ENCODE assay signal across 27 cellular contexts in the genomic region with DNA sequence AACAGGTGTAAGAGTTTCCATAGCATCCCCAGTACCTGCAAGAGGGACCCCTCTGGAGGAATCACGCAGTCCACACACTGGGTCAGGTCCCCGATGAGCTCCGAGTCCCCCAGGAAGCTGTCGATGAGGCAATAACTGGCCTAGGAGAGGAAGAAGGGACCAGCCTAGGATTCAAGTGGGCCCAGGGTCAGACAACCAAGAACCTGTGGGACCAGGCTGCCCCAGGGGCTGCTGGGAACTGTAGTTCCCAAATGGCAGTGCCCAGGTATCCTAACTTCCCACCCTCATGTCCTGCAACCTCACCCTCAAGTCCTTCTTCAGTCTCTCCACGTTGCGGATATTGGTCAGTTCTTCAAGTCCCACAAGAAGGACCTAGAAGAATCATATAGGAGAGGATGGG. TPM values are rescaled to one million over a fixed set of nuclear protein-coding genes. Genes with fewer than 3 reads are reported as not detected.
DNase-seq lines count a peak whose midpoint lies in the region; ATAC-seq, FAIRE-seq and TF ChIP-seq lines count a peak whose summit lies in the region.
"Had no signal": no experiment of that assay in that cellular context is flagged by ENCODE, and none has a peak within 500 bp of the region (broad histone marks: within the 10 kb centered on the region; RNA-seq: fewer than 3 reads in every experiment).

No MANE protein-coding gene starts in this region.

- H3K4me3 ChIP-seq in GM23338 (no peak overlapping the region), K562 (no peak overlapping the region), BE2C (ENCODE audit: low read depth, low read length) (no peak overlapping the region)
- H3K4me3 ChIP-seq: SK-N-MC, thyroid gland had no signal

- H3K27me3 Mint-ChIP-seq in GM23338 (ENCODE audit: insufficient read depth, low read depth, poor library complexity) (peaks cover 24% of the 10 kb centered on the region), nephron progenitor cell (ENCODE audit: low read depth, poor library complexity) (peaks cover 7% of the 10 kb centered on the region)
- H3K27me3 Mint-ChIP-seq: activated naive CD8-positive, alpha-beta T cell treated with anti-CD3 and anti-CD28 coated beads for 36 hours had no signal

- no peak overlapping the region for H2AFZ ChIP-seq in GM23338
- no peak overlapping the region for H2AFZ ChIP-seq in K562 (ENCODE audit: low read depth, low read length)

- intact Hi-C loops in K562 (cut with micrococcal nuclease), result no loop called here

- ATAC-seq in GM23338 (no peak), K562 (no peak)
- ATAC-seq: left ventricle myocardium superior; stimulated activated naive CD8-positive, alpha-beta T cell treated with anti-CD3 and anti-CD28 coated beads, Interleukin-15, Interleukin-2, amounts not matched to agents 100 U/mL and 50 U/mL, for 24 hours had no signal

- no peak overlapping the region; a peak in 1 of 4 replicates for H3K9ac ChIP-seq in K562 (ENCODE audit: insufficient read depth in 1 of 2, low read depth in 2 of 2, low read length in 2 of 2)

- in situ Hi-C loops in K562 (cut with MboI), result no loop called here

- 76% methylated on average over 6 of the region's 6 CpGs for WGBS in K562 (ENCODE audit: insufficient coverage, low coverage, missing lambda C conversion rate)

- CTCF ChIA-PET in K562 (lab: Yijun Ruan, JAX; ENCODE audit: low intra/inter-chr PET ratio), result no interaction called here

- H3K36me3 Mint-ChIP-seq in GM23338 (ENCODE audit: low read depth), result peaks cover 14% of the 10 kb centered on the region
- H3K36me3 Mint-ChIP-seq in nephron progenitor cell (ENCODE audit: low read depth), result peaks cover 3% of the 10 kb centered on the region

- no peak for TF ChIP-seq RAD21 in K562 (CRISPR knock-in tag; conservative IDR thresholded peaks at IDR 0.05 in 1 of 2, IDR thresholded peaks at IDR 0.05 in 1 of 2)

- H3K4me1 Mint-ChIP-seq in GM23338 (peaks cover 23% of the 10 kb centered on the region), nephron progenitor cell (peaks cover 53% of the 10 kb centered on the region)

- FAIRE-seq in K562 (lab: Jason Lieb, UNC), result no peak
- FAIRE-seq: astrocyte had no signal

- H3K27ac Mint-ChIP-seq in GM23338, result no peak overlapping the region
- H3K27ac Mint-ChIP-seq in nephron progenitor cell, result no peak overlapping the region
- H3K27ac Mint-ChIP-seq: activated naive CD8-positive, alpha-beta T cell treated with anti-CD3 and anti-CD28 coated beads for 36 hours had no signal

- BruUV-seq in K562 (replicated peaks; lab: Mats Ljungman, UMichigan), result no TSS peak

- H3K9me3 ChIP-seq in K562 (replicated peaks; ENCODE audit: control insufficient read depth, insufficient read depth, low read depth, low read length) (no peaks in the 10 kb centered on the region), BE2C (no peaks in the 10 kb centered on the region)
- H3K9me3 ChIP-seq: spleen, thyroid gland had no signal

- no peaks in the 10 kb centered on the region; the same call in 1 of the 2 replicates for H4K20me1 ChIP-seq in GM23338 (replicated peaks; ENCODE audit: insufficient read depth)
- H4K20me1 ChIP-seq in K562 (replicated peaks; ENCODE audit: control insufficient read depth, insufficient read depth, low read length), result no peaks in the 10 kb centered on the region; the same call in 1 of the 2 replicates

- 0 out of 3 replicates have a peak overlapping the region, but pooled peaks have one; percentile 16 for H3K4me3 Mint-ChIP-seq in GM23338
- peak overlapping the region; percentile 95 for H3K4me3 Mint-ChIP-seq in nephron progenitor cell

- no peaks in the 10 kb centered on the region for H3K9me2 ChIP-seq in GM23338 (ENCODE audit: insufficient read depth)

- DNase-seq in DMS53 (lab: John Stamatoyannopoulos, UW), result peak; percentile 44
- no peak for DNase-seq in DMS53 treated with DMSO at 0.1 percent for 48 hours (lab: John Stamatoyannopoulos, UW; ENCODE audit: unreplicated experiment)
- no peak for DNase-seq in GM23338 (ENCODE audit: low spot score)
- DNase-seq in K562 (ENCODE audit: extremely low read depth in 1 of 4, low spot score in 3 of 4), result no peak
- no peak for DNase-seq in nephron progenitor cell
- no peak for DNase-seq in SKM-1 (lab: John Stamatoyannopoulos, UW; ENCODE audit: unreplicated experiment)
- DNase-seq in BE2C, result no peak
- no peak for DNase-seq in COR-L47 (lab: John Stamatoyannopoulos, UW)
- DNase-seq: activated CD4-positive, alpha-beta T cell treated with anti-CD3 and anti-CD28 coated beads for 1 hour; activated naive CD8-positive, alpha-beta T cell treated with anti-CD3 and anti-CD28 coated beads for 36 hours; Calu3; cerebellar nuclear complex; foreskin melanocyte; hippocampal formation; left ventricle myocardium superior; NCI-H146; NCI-H524 treated with DMSO at 0.1 percent for 48 hours; retina; spleen; stimulated activated CD4-positive, alpha-beta T cell treated with anti-CD3 and anti-CD28 coated beads, Interleukin-4, amount 100 ng/mL, for 1 hour; stimulated activated naive CD8-positive, alpha-beta T cell treated with anti-CD3 and anti-CD28 coated beads, Interleukin-15, Interleukin-2, amounts not matched to agents 100 U/mL and 50 U/mL, for 24 hours; thyroid gland had no signal

- H3K36me3 ChIP-seq in GM23338 (ENCODE audit: insufficient read depth), result no peaks in the 10 kb centered on the region; the same call in 1 of the 2 replicates
- H3K36me3 ChIP-seq in K562 (ENCODE audit: control insufficient read depth, insufficient read depth, low read length), result peaks cover 18% of the 10 kb centered on the region; the same call in 2 of the 3 replicates
- H3K36me3 ChIP-seq in BE2C, result 0 out of 2 replicates have a peak, but pooled peaks cover 3% of the 10 kb centered on the region
- H3K36me3 ChIP-seq: thyroid gland had no signal

- no peak overlapping the region for H3K27ac ChIP-seq in GM23338 (ENCODE audit: low read depth)
- H3K27ac ChIP-seq in K562 (ENCODE audit: extremely low read depth, low read depth, low read length), result no peak overlapping the region
- H3K27ac ChIP-seq: HL-60, SK-N-MC, thyroid gland had no signal

- H3K4me1 ChIP-seq in GM23338 (ENCODE audit: insufficient read depth) (peaks cover 14% of the 10 kb centered on the region; the same call in 1 of the 2 replicates), K562 (replicated peaks in 1 of 2; ENCODE audit: control insufficient read depth in 2 of 2, insufficient read depth in 2 of 2, low read length in 2 of 2) (peaks cover 25 to 48% of the 10 kb centered on the region in 2 experiments), BE2C (peaks cover 8% of the 10 kb centered on the region)

- no peaks in the 10 kb centered on the region for H3K9me1 ChIP-seq in K562 (ENCODE audit: control insufficient read depth, insufficient read depth, low read length)

- H3K9me3 Mint-ChIP-seq in GM23338 (no peaks in the 10 kb centered on the region; the same call in 2 of the 3 replicates), nephron progenitor cell (no peaks in the 10 kb centered on the region)
- H3K9me3 Mint-ChIP-seq: activated naive CD8-positive, alpha-beta T cell treated with anti-CD3 and anti-CD28 coated beads for 36 hours had no signal

- H3F3A ChIP-seq in GM23338 (replicated peaks; ENCODE audit: low read depth), result peaks cover 17% of the 10 kb centered on the region

- H3K79me2 ChIP-seq in GM23338 (replicated peaks; ENCODE audit: insufficient read depth) (no peaks in the 10 kb centered on the region), K562 (ENCODE audit: control insufficient read depth, insufficient read depth, low read length) (no peaks in the 10 kb centered on the region)

- TF ChIP-seq CTCF in GM23338 (conservative IDR thresholded peaks at IDR 0.05; ENCODE audit: low read depth in 2 of 2), result no peak
- no peak for TF ChIP-seq CTCF in K562 (IDR thresholded peaks at IDR 0.05 in 2 of 3, conservative IDR thresholded peaks at IDR 0.05 in 1 of 3; ENCODE audit: insufficient read depth in 2 of 3, low read depth in 1 of 3, low read length in 3 of 3)
- TF ChIP-seq CTCF in nephron progenitor cell (IDR thresholded peaks at IDR 0.05), result no peak
- no peak for TF ChIP-seq CTCF in BE2C (IDR thresholded peaks at IDR 0.05; ENCODE audit: low read depth, low read length)

- TF ChIP-seq EP300 in K562 (IDR thresholded peaks at IDR 0.05; ENCODE audit: low read length), result no peak

- no peaks in the 10 kb centered on the region for H3K27me3 ChIP-seq in GM23338 (ENCODE audit: insufficient read depth)
- no peaks in the 10 kb centered on the region for H3K27me3 ChIP-seq in K562 (ENCODE audit: control insufficient read depth in 2 of 2, insufficient read depth in 2 of 2, low read length in 2 of 2)
- H3K27me3 ChIP-seq in BE2C, result no peaks in the 10 kb centered on the region
- H3K27me3 ChIP-seq: spleen, thyroid gland had no signal

- H3K4me2 ChIP-seq in GM23338, result no peak overlapping the region
- no peak overlapping the region for H3K4me2 ChIP-seq in K562 (ENCODE audit: insufficient read depth, low read length)

- POLR2A ChIA-PET in K562 (lab: Yijun Ruan, JAX), result interaction anchor here (2.4 kb wide), 1 partner anchor 8 kb away, joined by 9 read pairs; no protein-coding TSS in a partner anchor

- no peak for TF ChIP-seq POLR2A in K562 (conservative IDR thresholded peaks at IDR 0.05)

RNA-seq across cellular contexts. Expression of gene FUZ, which starts 1.8 kb away (rescaled TPM):
- total RNA-seq in GM23338 (2014; rRNA removed; shearing (Covaris generic)), result 25.7 and 34.8 TPM in 2 replicates
- polyA plus RNA-seq in GM23338 (2016; fragmentation: Nextera tagmentation; extraction: Ambion mirVana), result 24.3 TPM in 2 replicates
- 5.3 and 13.3 TPM in 2 replicates for total RNA-seq in K562 (2011; cell fraction: chromatin; rRNA removed; ENCODE audit: low replicate concordance)
- 8.2 and 9.1 TPM in 2 replicates for total RNA-seq in K562 (2011; cell fraction: nucleolus; rRNA removed)
- total RNA-seq in K562 (2011; cell fraction: nucleoplasm; rRNA removed), result 8.2 and 8.4 TPM in 2 replicates
- 6.6 and 10.6 TPM in 2 replicates for total RNA-seq in K562 (2014; rRNA removed)
- total RNA-seq in K562 (2014; rRNA removed; fragmentation: Illumina TruSeq; extraction: Trizol), result 1.9 and 3.5 TPM in 2 replicates
- 2.9 and 3.8 TPM in 2 replicates for total RNA-seq in K562 (2015; rRNA removed; fragmentation: Illumina TruSeq; extraction: Trizol)
- total RNA-seq in K562 (2021), result 6.7 and 7.6 TPM in 2 replicates
- 2.7 and 3.6 TPM in 2 replicates for polyA plus RNA-seq in K562 (2011; rRNA removed)
- 4.8 and 5.7 TPM in 2 replicates for polyA plus RNA-seq in K562 (2011; cell fraction: cytosol; rRNA removed)
- 7.4 and 9.5 TPM in 2 replicates for polyA plus RNA-seq in K562 (2011; cell fraction: nucleus; rRNA removed)
- 6.3 and 6.4 TPM in 2 replicates for polyA plus RNA-seq in K562 (2012)
- 3.2 and 4.5 TPM in 2 replicates for polyA plus RNA-seq in K562 (2014; fragmentation: Illumina TruSeq; extraction: Trizol)
- under 1 TPM in 1 of 2 experiments, not detected in 1; 0.17 TPM for polyA plus RNA-seq in K562 (2014; fragmentation: Nextera tagmentation; extraction: Ambion mirVana)
- 4.7 and 11.5 TPM in 2 replicates for polyA plus RNA-seq in K562 (2014; rRNA removed)
- 2.0 and 2.2 TPM in 2 replicates for polyA minus RNA-seq in K562 (2011; rRNA and poly(A)+ RNA removed)
- 2.6 and 6.6 TPM in 2 replicates for polyA minus RNA-seq in K562 (2011; cell fraction: cytosol; rRNA and poly(A)+ RNA removed)
- polyA minus RNA-seq in K562 (2011; cell fraction: nucleus; rRNA and poly(A)+ RNA removed), result 1.2 and 3.7 TPM in 2 replicates
- polyA plus RNA-seq in BE2C (2012; ENCODE audit: insufficient read depth, insufficient read length, low read depth), result 14.6 TPM

RNA-seq across cellular contexts. Expression of gene MED25, which starts 6.8 kb away (rescaled TPM):
- 47.1 and 58.6 TPM in 2 replicates for total RNA-seq in GM23338 (2014; rRNA removed; shearing (Covaris generic))
- 45.6 and 46.4 TPM in 2 replicates for polyA plus RNA-seq in GM23338 (2016; fragmentation: Nextera tagmentation; extraction: Ambion mirVana)
- 109 and 190 TPM in 2 replicates for total RNA-seq in K562 (2011; cell fraction: chromatin; rRNA removed; ENCODE audit: low replicate concordance)
- 97.8 and 99.2 TPM in 2 replicates for total RNA-seq in K562 (2011; cell fraction: nucleolus; rRNA removed)
- 109 and 111 TPM in 2 replicates for total RNA-seq in K562 (2011; cell fraction: nucleoplasm; rRNA removed)
- total RNA-seq in K562 (2014; rRNA removed), result 19.3 and 30.1 TPM in 2 replicates
- 15.7 and 17.1 TPM in 2 replicates for total RNA-seq in K562 (2014; rRNA removed; fragmentation: Illumina TruSeq; extraction: Trizol)
- total RNA-seq in K562 (2015; rRNA removed; fragmentation: Illumina TruSeq; extraction: Trizol), result 14.5 and 16.0 TPM in 2 replicates
- total RNA-seq in K562 (2021), result 83.5 and 93.9 TPM in 2 replicates
- 23.0 and 31.0 TPM in 2 replicates for polyA plus RNA-seq in K562 (2011; rRNA removed)
- polyA plus RNA-seq in K562 (2011; cell fraction: cytosol; rRNA removed), result 18.3 and 19.6 TPM in 2 replicates
- 111 and 131 TPM in 2 replicates for polyA plus RNA-seq in K562 (2011; cell fraction: nucleus; rRNA removed)
- polyA plus RNA-seq in K562 (2012), result 57.3 and 63.8 TPM in 2 replicates
- 56.7 and 72.9 TPM in 2 replicates for polyA plus RNA-seq in K562 (2014; fragmentation: Illumina TruSeq; extraction: Trizol)
- 1 to 10 TPM; 4.1 to 4.4 TPM for polyA plus RNA-seq in K562 (2014; fragmentation: Nextera tagmentation; extraction: Ambion mirVana)
- polyA plus RNA-seq in K562 (2014; rRNA removed), result 37.8 and 40.3 TPM in 2 replicates
- polyA minus RNA-seq in K562 (2011; rRNA and poly(A)+ RNA removed), result 20.8 and 22.4 TPM in 2 replicates
- polyA minus RNA-seq in K562 (2011; cell fraction: cytosol; rRNA and poly(A)+ RNA removed), result 35.9 and 50.9 TPM in 2 replicates
- 38.8 and 53.6 TPM in 2 replicates for polyA minus RNA-seq in K562 (2011; cell fraction: nucleus; rRNA and poly(A)+ RNA removed)
- polyA plus RNA-seq in BE2C (2012; ENCODE audit: insufficient read depth, insufficient read length, low read depth), result 38.0 TPM

RNA-seq across cellular contexts. Expression of gene PTOV1, which starts 39.6 kb away (rescaled TPM):
- total RNA-seq in GM23338 (2014; rRNA removed; shearing (Covaris generic)), result 194 and 209 TPM in 2 replicates
- polyA plus RNA-seq in GM23338 (2016; fragmentation: Nextera tagmentation; extraction: Ambion mirVana), result 188 and 225 TPM in 2 replicates
- 128 and 364 TPM in 2 replicates for total RNA-seq in K562 (2011; cell fraction: chromatin; rRNA removed; ENCODE audit: low replicate concordance)
- 274 and 281 TPM in 2 replicates for total RNA-seq in K562 (2011; cell fraction: nucleolus; rRNA removed)
- 195 and 218 TPM in 2 replicates for total RNA-seq in K562 (2011; cell fraction: nucleoplasm; rRNA removed)
- 61.3 and 79.5 TPM in 2 replicates for total RNA-seq in K562 (2014; rRNA removed)
- total RNA-seq in K562 (2014; rRNA removed; fragmentation: Illumina TruSeq; extraction: Trizol), result 14.0 and 23.3 TPM in 2 replicates
- total RNA-seq in K562 (2015; rRNA removed; fragmentation: Illumina TruSeq; extraction: Trizol), result 43.5 and 44.6 TPM in 2 replicates
- 156 and 169 TPM in 2 replicates for total RNA-seq in K562 (2021)
- 33.0 and 58.6 TPM in 2 replicates for polyA plus RNA-seq in K562 (2011; rRNA removed)
- polyA plus RNA-seq in K562 (2011; cell fraction: cytosol; rRNA removed), result 39.8 and 67.6 TPM in 2 replicates
- 302 and 359 TPM in 2 replicates for polyA plus RNA-seq in K562 (2011; cell fraction: nucleus; rRNA removed)
- polyA plus RNA-seq in K562 (2012), result 104 and 153 TPM in 2 replicates
- 61.7 and 81.3 TPM in 2 replicates for polyA plus RNA-seq in K562 (2014; fragmentation: Illumina TruSeq; extraction: Trizol)
- 1 to 10 TPM; 4.9 to 9.3 TPM for polyA plus RNA-seq in K562 (2014; fragmentation: Nextera tagmentation; extraction: Ambion mirVana)
- polyA plus RNA-seq in K562 (2014; rRNA removed), result 68.1 and 75.0 TPM in 2 replicates
- 22.8 and 25.3 TPM in 2 replicates for polyA minus RNA-seq in K562 (2011; rRNA and poly(A)+ RNA removed)
- polyA minus RNA-seq in K562 (2011; cell fraction: cytosol; rRNA and poly(A)+ RNA removed), result 60.9 and 84.8 TPM in 2 replicates
- polyA minus RNA-seq in K562 (2011; cell fraction: nucleus; rRNA and poly(A)+ RNA removed), result 81.6 and 99.6 TPM in 2 replicates
- 252 TPM for polyA plus RNA-seq in BE2C (2012; ENCODE audit: insufficient read depth, insufficient read length, low read depth)

RNA-seq across cellular contexts. Expression of gene AP2A1, which starts 44.5 kb away (rescaled TPM):
- 110 and 129 TPM in 2 replicates for total RNA-seq in GM23338 (2014; rRNA removed; shearing (Covaris generic))
- polyA plus RNA-seq in GM23338 (2016; fragmentation: Nextera tagmentation; extraction: Ambion mirVana), result 34.1 and 37.2 TPM in 2 replicates
- total RNA-seq in K562 (2011; cell fraction: chromatin; rRNA removed; ENCODE audit: low replicate concordance), result 142 and 352 TPM in 2 replicates
- total RNA-seq in K562 (2011; cell fraction: nucleolus; rRNA removed), result 179 and 183 TPM in 2 replicates
- 173 and 215 TPM in 2 replicates for total RNA-seq in K562 (2011; cell fraction: nucleoplasm; rRNA removed)
- 77.6 and 109 TPM in 2 replicates for total RNA-seq in K562 (2014; rRNA removed)
- total RNA-seq in K562 (2014; rRNA removed; fragmentation: Illumina TruSeq; extraction: Trizol), result 21.5 and 23.4 TPM in 2 replicates
- 29.1 and 31.8 TPM in 2 replicates for total RNA-seq in K562 (2015; rRNA removed; fragmentation: Illumina TruSeq; extraction: Trizol)
- 138 and 150 TPM in 2 replicates for total RNA-seq in K562 (2021)
- polyA plus RNA-seq in K562 (2011; rRNA removed), result 31.9 and 75.2 TPM in 2 replicates
- polyA plus RNA-seq in K562 (2011; cell fraction: cytosol; rRNA removed), result 57.0 and 118 TPM in 2 replicates
- 98.4 and 141 TPM in 2 replicates for polyA plus RNA-seq in K562 (2011; cell fraction: nucleus; rRNA removed)
- 97.7 and 117 TPM in 2 replicates for polyA plus RNA-seq in K562 (2012)
- polyA plus RNA-seq in K562 (2014; fragmentation: Illumina TruSeq; extraction: Trizol), result 47.0 and 81.3 TPM in 2 replicates
- polyA plus RNA-seq in K562 (2014; fragmentation: Nextera tagmentation; extraction: Ambion mirVana), result 1 to 10 TPM in 1 of 2 experiments, under 1 TPM in 1; 0.55 to 1.5 TPM
- 89.6 and 91.9 TPM in 2 replicates for polyA plus RNA-seq in K562 (2014; rRNA removed)
- polyA minus RNA-seq in K562 (2011; rRNA and poly(A)+ RNA removed), result 65.8 and 75.2 TPM in 2 replicates
- polyA minus RNA-seq in K562 (2011; cell fraction: cytosol; rRNA and poly(A)+ RNA removed), result 102 and 161 TPM in 2 replicates
- 54.4 and 66.2 TPM in 2 replicates for polyA minus RNA-seq in K562 (2011; cell fraction: nucleus; rRNA and poly(A)+ RNA removed)
- 51.6 TPM for polyA plus RNA-seq in BE2C (2012; ENCODE audit: insufficient read depth, insufficient read length, low read depth)

RNA-seq across cellular contexts. Expression of gene TSKS, which starts 48.2 kb away (rescaled TPM):
- total RNA-seq in GM23338 (2014; rRNA removed; shearing (Covaris generic)), result not detected in 2 replicates
- polyA plus RNA-seq in GM23338 (2016; fragmentation: Nextera tagmentation; extraction: Ambion mirVana), result 0.82 and 0.99 TPM in 2 replicates
- total RNA-seq in K562 (2011; cell fraction: chromatin; rRNA removed; ENCODE audit: low replicate concordance), result 3.2 and 5.6 TPM in 2 replicates
- 4.0 and 5.0 TPM in 2 replicates for total RNA-seq in K562 (2011; cell fraction: nucleolus; rRNA removed)
- 2.4 TPM in 2 replicates for total RNA-seq in K562 (2011; cell fraction: nucleoplasm; rRNA removed)
- 3.3 and 4.5 TPM in 2 replicates for total RNA-seq in K562 (2014; rRNA removed)
- 0.64 and 0.80 TPM in 2 replicates for total RNA-seq in K562 (2014; rRNA removed; fragmentation: Illumina TruSeq; extraction: Trizol)
- 1.2 and 1.3 TPM in 2 replicates for total RNA-seq in K562 (2015; rRNA removed; fragmentation: Illumina TruSeq; extraction: Trizol)
- 2.3 and 2.4 TPM in 2 replicates for total RNA-seq in K562 (2021)
- polyA plus RNA-seq in K562 (2011; rRNA removed), result 0.75 and 1.4 TPM in 2 replicates
- polyA plus RNA-seq in K562 (2011; cell fraction: cytosol; rRNA removed), result 1.0 and 1.6 TPM in 2 replicates
- 2.7 and 3.3 TPM in 2 replicates for polyA plus RNA-seq in K562 (2011; cell fraction: nucleus; rRNA removed)
- 2.9 and 4.5 TPM in 2 replicates for polyA plus RNA-seq in K562 (2012)
- polyA plus RNA-seq in K562 (2014; fragmentation: Illumina TruSeq; extraction: Trizol), result 0.70 and 1.2 TPM in 2 replicates
- under 1 TPM; 0.14 to 0.35 TPM for polyA plus RNA-seq in K562 (2014; fragmentation: Nextera tagmentation; extraction: Ambion mirVana)
- polyA plus RNA-seq in K562 (2014; rRNA removed), result 1.9 and 2.2 TPM in 2 replicates
- polyA minus RNA-seq in K562 (2011; rRNA and poly(A)+ RNA removed), result 0.42 and 0.49 TPM in 2 replicates
- polyA minus RNA-seq in K562 (2011; cell fraction: cytosol; rRNA and poly(A)+ RNA removed), result 0.86 and 1.0 TPM in 2 replicates
- polyA minus RNA-seq in K562 (2011; cell fraction: nucleus; rRNA and poly(A)+ RNA removed), result 1.4 and 2.2 TPM in 2 replicates
- 0.56 TPM for polyA plus RNA-seq in BE2C (2012; ENCODE audit: insufficient read depth, insufficient read length, low read depth)
- total RNA-seq: astrocyte, Calu3, H4, M059J had no signal
